1 cellular context compared by ENCODE assay signal in genomic region chr20:21303061-21303871, GRCh38.
TF ChIP-seq lines count a peak whose summit lies in the region.

XRN2 (plus strand) TSS chr20:21303331; CDS start chr20:21303399, 68 bp downstream.

TF ChIP-seq in HEK293, 187 proteins besides CTCF, POLR2A, EP300 and RAD21 (continued from another document):
- TF ChIP-seq GLI2 (tag by site-specific recombination; IDR thresholded peaks at IDR 0.05; ENCODE audit: borderline replicate concordance, low read depth): no peak
- no peak for TF ChIP-seq ZNF624 (tag by site-specific recombination; IDR thresholded peaks at IDR 0.05)
